8 cellular contexts compared by ENCODE assay signal in genomic region chr7:7181519-7182155, GRCh38. TPM values are rescaled to one million over a fixed set of nuclear protein-coding genes. Genes with fewer than 3 reads are reported as not detected.
A peak's percentile ranks its signal among the peaks of the same experiment; 100 is the strongest.
DNase-seq lines count a peak whose midpoint lies in the region; ATAC-seq and TF ChIP-seq lines count a peak whose summit lies in the region.

No MANE protein-coding gene starts in this region.

- H3K27me3 Mint-ChIP-seq in Calu3 (ENCODE audit: unreplicated experiment): no peaks in the 10 kb centered on the region
- no peaks in the 10 kb centered on the region for H3K27me3 Mint-ChIP-seq in activated naive CD4-positive, alpha-beta T cell treated with anti-CD3 and anti-CD28 coated beads, Interleukin-2, amount 10 ng/mL, durations not matched to agents 7 days and 5 days

- H3K9me3 ChIP-seq in Panc1 (ENCODE audit: control insufficient read depth, insufficient read depth, low read depth, low read length) (no peaks in the 10 kb centered on the region), cardiac muscle cell (ENCODE audit: low read depth) (no peaks in the 10 kb centered on the region)

- H3K27ac Mint-ChIP-seq in Calu3 (ENCODE audit: unreplicated experiment): peak overlapping the region; percentile 96
- H3K27ac Mint-ChIP-seq in activated naive CD4-positive, alpha-beta T cell treated with anti-CD3 and anti-CD28 coated beads, Interleukin-2, amount 10 ng/mL, durations not matched to agents 7 days and 5 days: peak overlapping the region; percentile 100

- TSS peak; percentile 98 for BruUV-seq in Calu3 (replicated peaks; lab: Mats Ljungman, UMichigan)
- TSS peak; percentile 95 for BruUV-seq in Panc1 (replicated peaks; lab: Mats Ljungman, UMichigan)

- H3K4me1 ChIP-seq in Panc1 (ENCODE audit: control insufficient read depth, insufficient read depth, low read length) (peaks cover 26% of the 10 kb centered on the region), cardiac muscle cell (ENCODE audit: low read depth) (peaks cover 13% of the 10 kb centered on the region)

- H3K27me3 ChIP-seq in Panc1 (ENCODE audit: control insufficient read depth, insufficient read depth, low read length) (no peaks in the 10 kb centered on the region), cardiac muscle cell (no peaks in the 10 kb centered on the region)

- H3K27ac ChIP-seq in Panc1 (ENCODE audit: low read length) (peak overlapping the region; percentile 94), cardiac muscle cell (peak overlapping the region; percentile 83)

- no peaks in the 10 kb centered on the region for H3K9me3 Mint-ChIP-seq in Calu3 (ENCODE audit: low read depth, unreplicated experiment)
- no peaks in the 10 kb centered on the region for H3K9me3 Mint-ChIP-seq in activated naive CD4-positive, alpha-beta T cell treated with anti-CD3 and anti-CD28 coated beads, Interleukin-2, amount 10 ng/mL, durations not matched to agents 7 days and 5 days

- CTCF ChIA-PET in Calu3 (lab: Charles Lee): interaction anchor here (0.8 to 2.2 kb wide), 14 partner anchors 17 to 234 kb away, joined by 3 to 15 read pairs (median 3); no protein-coding TSS in a partner anchor
- CTCF ChIA-PET in Panc1 (lab: Charles Lee): interaction anchor here (0.8 to 1.4 kb wide), 2 partner anchors 78 to 120 kb away, joined by 3 to 6 read pairs; no protein-coding TSS in a partner anchor
- CTCF ChIA-PET in activated naive CD4-positive, alpha-beta T cell treated with anti-CD3 and anti-CD28 coated beads, Interleukin-2, amount 10 ng/mL, durations not matched to agents 7 days and 5 days (lab: Charles Lee): interaction anchor here (0.7 to 2.6 kb wide), 14 partner anchors 13 to 494 kb away, joined by 3 to 14 read pairs (median 4); no protein-coding TSS in a partner anchor

- peak; percentile 38 for ATAC-seq in GM19467 (IDR thresholded peaks at IDR 0.05; ENCODE audit: unreplicated experiment)
- ATAC-seq in HG03571 (IDR thresholded peaks at IDR 0.05; ENCODE audit: unreplicated experiment): peak; percentile 43
- peak; percentile 13 for ATAC-seq in Panc1

- H3K36me3 ChIP-seq in Panc1 (ENCODE audit: control insufficient read depth, insufficient read depth, low read length) (peaks cover 6% of the 10 kb centered on the region; the same call in 1 of the 2 replicates), cardiac muscle cell (no peaks in the 10 kb centered on the region)

- H3K36me3 Mint-ChIP-seq in Calu3 (ENCODE audit: insufficient read depth, unreplicated experiment): peaks cover 43% of the 10 kb centered on the region
- peaks cover 16% of the 10 kb centered on the region for H3K36me3 Mint-ChIP-seq in activated naive CD4-positive, alpha-beta T cell treated with anti-CD3 and anti-CD28 coated beads, Interleukin-2, amount 10 ng/mL, durations not matched to agents 7 days and 5 days

- DNase-seq in Calu3 (peak; percentile 65), Panc1 (ENCODE audit: low read depth, low spot score) (peak; percentile 64), cardiac muscle cell (ENCODE audit: low read depth in 1 of 2, low spot score in 1 of 2) (peak; percentile 36 to 45), posterior cingulate gyrus (peak in 6 of 10 donors; percentile 9 to 70 (median 16)), A172 (ENCODE audit: low spot score) (no peak)
- peak; percentile 65 for DNase-seq in activated naive CD4-positive, alpha-beta T cell treated with anti-CD3 and anti-CD28 coated beads, Interleukin-2, amount 10 ng/mL, durations not matched to agents 7 days and 5 days

- TF ChIP-seq CTCF in Calu3 (IDR thresholded peaks at IDR 0.05; ENCODE audit: unreplicated experiment) (no peak), Panc1 (IDR thresholded peaks at IDR 0.05) (no peak), cardiac muscle cell (IDR thresholded peaks at IDR 0.05; ENCODE audit: low read depth, low read length) (no peak)

- peak overlapping the region; percentile 90 for H3K4me3 Mint-ChIP-seq in Calu3 (ENCODE audit: low read depth, unreplicated experiment)
- peak overlapping the region; percentile 88 for H3K4me3 Mint-ChIP-seq in activated naive CD4-positive, alpha-beta T cell treated with anti-CD3 and anti-CD28 coated beads, Interleukin-2, amount 10 ng/mL, durations not matched to agents 7 days and 5 days

- in situ Hi-C loops in Panc1 (cut with HindIII; ENCODE audit: low pct_unique_long_range_greater_than_20kb, low sequenced_read_pairs): no loop called here

- intact Hi-C loops in Calu3 (cut with micrococcal nuclease; ENCODE audit: unreplicated experiment): loop anchor here (2.0 to 10.0 kb wide), 4 partner anchors 235 to 383 kb away; partner anchors contain the start of gene MIOS
- intact Hi-C loops in Panc1 (cut with micrococcal nuclease; ENCODE audit: unreplicated experiment): loop anchor here (10.0 kb wide), 1 partner anchor 233 kb away; no protein-coding TSS in a partner anchor
- intact Hi-C loops in posterior cingulate gyrus (cut with DNase I): loop anchor here (2.0 to 10.0 kb wide), 4 partner anchors 47 to 383 kb away; partner anchors contain the start of gene MIOS

- POLR2A ChIA-PET in Panc1 (lab: Charles Lee): no interaction called here

- H3K4me1 Mint-ChIP-seq in Calu3 (ENCODE audit: low read depth, unreplicated experiment): peaks cover 55% of the 10 kb centered on the region
- H3K4me1 Mint-ChIP-seq in activated naive CD4-positive, alpha-beta T cell treated with anti-CD3 and anti-CD28 coated beads, Interleukin-2, amount 10 ng/mL, durations not matched to agents 7 days and 5 days: peaks cover 35% of the 10 kb centered on the region

- peak overlapping the region; percentile 68 to 93 for H3K4me3 ChIP-seq in Panc1 (ENCODE audit: low read depth in 2 of 2, low read length in 2 of 2)
- peak overlapping the region; percentile 64 for H3K4me3 ChIP-seq in cardiac muscle cell

RNA-seq across cellular contexts. Expression of gene C1GALT1, which starts 0.7 kb away (rescaled TPM):
- total RNA-seq in Calu3 (2022): 92.2 and 97.0 TPM in 2 replicates
- total RNA-seq in Panc1 (2021; ENCODE audit: unreplicated experiment): 54.5 TPM
- polyA plus RNA-seq in Panc1 (2012; ENCODE audit: insufficient read length): 17.6 TPM
- 21.9 and 43.3 TPM in 2 replicates for total RNA-seq in cardiac muscle cell
- polyA plus RNA-seq in cardiac muscle cell: 21.9 and 28.6 TPM in 2 replicates
- 65.8 and 68.5 TPM in 2 replicates for total RNA-seq in A172 (2014; rRNA removed; shearing (Covaris generic))
